23 cellular contexts compared by ENCODE assay signal in the genomic region with DNA sequence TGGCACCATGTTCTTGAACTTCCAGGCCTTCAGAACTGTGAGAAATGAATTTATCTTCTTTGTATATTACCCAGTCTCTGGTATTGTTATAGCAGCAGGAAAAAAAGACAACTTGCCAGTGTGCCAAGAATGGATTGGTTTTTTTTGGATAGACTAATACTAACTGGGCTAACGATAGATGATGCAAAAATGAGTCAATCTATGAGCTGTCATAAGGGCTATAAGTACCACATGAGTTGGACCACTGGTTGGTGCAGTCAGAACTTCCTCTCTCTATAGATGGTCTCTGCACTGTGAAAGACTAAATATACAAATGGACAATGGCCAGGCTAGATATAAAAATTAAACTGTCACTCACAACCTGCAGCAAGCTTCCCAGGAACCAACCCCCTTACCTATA.
A peak's percentile ranks its signal among the peaks of the same experiment; 100 is the strongest.
DNase-seq lines count a peak whose midpoint lies in the region; ATAC-seq and TF ChIP-seq lines count a peak whose summit lies in the region.
"Had no signal": no experiment of that assay in that cellular context is flagged by ENCODE, and none has a peak within 500 bp of the region (broad histone marks: within the 10 kb centered on the region; RNA-seq: fewer than 3 reads in every experiment).

No MANE protein-coding gene starts in this region.

- H3K27me3 ChIP-seq in RWPE2 (ENCODE audit: insufficient read depth, poor library complexity, severe bottlenecking) (no peaks in the 10 kb centered on the region), upper lobe of right lung (no peaks in the 10 kb centered on the region)
- H3K27me3 ChIP-seq: BLaER1, heart left ventricle, upper lobe of left lung had no signal

- no peaks in the 10 kb centered on the region for H3K27me3 Mint-ChIP-seq in activated CD4-positive, alpha-beta T cell treated with anti-CD3 and anti-CD28 coated beads, Interleukin-2, amount 10 ng/mL, durations not matched to agents 7 days and 5 days

- intact Hi-C loops in upper lobe of right lung (cut with DNase I) (no loop called here), head of caudate nucleus (cut with DNase I) (no loop called here)

- H3K9me3 ChIP-seq in RWPE2 (ENCODE audit: severe bottlenecking) (no peaks in the 10 kb centered on the region), upper lobe of right lung (no peaks in the 10 kb centered on the region)
- H3K9me3 ChIP-seq: BLaER1, heart left ventricle, mucosa of descending colon, upper lobe of left lung had no signal

- no peaks in the 10 kb centered on the region for H3K36me3 Mint-ChIP-seq in activated CD4-positive, alpha-beta T cell treated with anti-CD3 and anti-CD28 coated beads, Interleukin-2, amount 10 ng/mL, durations not matched to agents 7 days and 5 days (ENCODE audit: low read depth)
- H3K36me3 Mint-ChIP-seq: stimulated activated naive B cell treated with anti-CD40 and anti-IgM and Interleukin-4, amounts not matched to agents 10 μg/mL and 1 μg/mL and 100 μg/mL, for 72 hours had no signal

- H3K4me1 Mint-ChIP-seq in activated CD4-positive, alpha-beta T cell treated with anti-CD3 and anti-CD28 coated beads, Interleukin-2, amount 10 ng/mL, durations not matched to agents 7 days and 5 days = no peaks in the 10 kb centered on the region
- H3K4me1 Mint-ChIP-seq: stimulated activated naive B cell treated with anti-CD40 and anti-IgM and Interleukin-4, amounts not matched to agents 10 μg/mL and 1 μg/mL and 100 μg/mL, for 72 hours had no signal

- peak; percentile 46 for DNase-seq in GM04504 (ENCODE audit: low read depth)
- no peak for DNase-seq in RWPE2 (ENCODE audit: low spot score)
- DNase-seq in epithelial cell of prostate (ENCODE audit: low read depth, low spot score) = peak; percentile 79
- peak; percentile 81 for DNase-seq in skeletal muscle cell (ENCODE audit: low read depth)
- DNase-seq in islet precursor cell = no peak
- no peak for DNase-seq in upper lobe of right lung
- DNase-seq in activated CD4-positive, alpha-beta T cell treated with anti-CD3 and anti-CD28 coated beads, Interleukin-2, amount 10 ng/mL, durations not matched to agents 7 days and 5 days = no peak
- no peak for DNase-seq in head of caudate nucleus
- DNase-seq: activated CD8-positive, alpha-beta T cell treated with anti-CD3 and anti-CD28 coated beads for 36 hours; aorta; DMS53; effector CD4-positive, alpha-beta T cell; heart left ventricle; mucosa of descending colon; NCI-H1417 treated with DMSO at 0.1 percent for 48 hours; NCI-H345; nucleus accumbens; small intestine; stimulated activated naive B cell treated with anti-CD40 and anti-IgM and Interleukin-4, amounts not matched to agents 10 μg/mL and 1 μg/mL and 100 μg/mL, for 72 hours; upper lobe of left lung had no signal

- POLR2A ChIA-PET in activated CD4-positive, alpha-beta T cell treated with anti-CD3 and anti-CD28 coated beads, Interleukin-2, amount 10 ng/mL, durations not matched to agents 7 days and 5 days (lab: Charles Lee) = no interaction called here

- TF ChIP-seq CTCF in RWPE2 (IDR thresholded peaks at IDR 0.05; ENCODE audit: poor library complexity, severe bottlenecking) (no peak), upper lobe of right lung (IDR thresholded peaks at IDR 0.05) (no peak)

- H3K4me1 ChIP-seq in RWPE2 (ENCODE audit: insufficient read depth, poor library complexity, severe bottlenecking) (peaks cover 20% of the 10 kb centered on the region), upper lobe of right lung (no peaks in the 10 kb centered on the region)
- H3K4me1 ChIP-seq: BLaER1, heart left ventricle, upper lobe of left lung had no signal

- ATAC-seq in RWPE2 (ENCODE audit: low read depth) = peak; percentile 84
- ATAC-seq in upper lobe of right lung = no peak
- ATAC-seq: activated CD8-positive, alpha-beta T cell treated with anti-CD3 and anti-CD28 coated beads for 36 hours; mucosa of descending colon; stimulated activated naive B cell treated with anti-CD40 and anti-IgM and Interleukin-4, amounts not matched to agents 10 μg/mL and 1 μg/mL and 100 μg/mL, for 72 hours had no signal

- H3K4me3 ChIP-seq in RWPE2 (ENCODE audit: severe bottlenecking) = no peak overlapping the region
- no peak overlapping the region for H3K4me3 ChIP-seq in skeletal muscle cell (ENCODE audit: low read depth, low read length)
- H3K4me3 ChIP-seq in upper lobe of right lung = no peak overlapping the region
- H3K4me3 ChIP-seq: BLaER1, heart left ventricle, mucosa of descending colon, upper lobe of left lung had no signal

- H3K36me3 ChIP-seq in RWPE2 (ENCODE audit: low read depth) (no peaks in the 10 kb centered on the region), upper lobe of right lung (no peaks in the 10 kb centered on the region)
- H3K36me3 ChIP-seq: BLaER1, heart left ventricle, upper lobe of left lung had no signal

- H3K27ac Mint-ChIP-seq in activated CD4-positive, alpha-beta T cell treated with anti-CD3 and anti-CD28 coated beads, Interleukin-2, amount 10 ng/mL, durations not matched to agents 7 days and 5 days = no peak overlapping the region
- H3K27ac Mint-ChIP-seq: activated CD8-positive, alpha-beta T cell treated with anti-CD3 and anti-CD28 coated beads for 36 hours; activated T-helper 2 cell treated with anti-CD3 and anti-CD28 coated beads, Interferon-gamma antibody, Interleukin-2, Interleukin-4, amounts not matched to agents 10 μg/mL and 5 μg/mL and 100 μg/mL, durations not matched to agents 14 hours and 24 hours and 36 hours; stimulated activated naive B cell treated with anti-CD40 and anti-IgM and Interleukin-4, amounts not matched to agents 10 μg/mL and 1 μg/mL and 100 μg/mL, for 72 hours had no signal

- H3K9me3 Mint-ChIP-seq in activated CD4-positive, alpha-beta T cell treated with anti-CD3 and anti-CD28 coated beads, Interleukin-2, amount 10 ng/mL, durations not matched to agents 7 days and 5 days = no peaks in the 10 kb centered on the region
- H3K9me3 Mint-ChIP-seq: activated CD8-positive, alpha-beta T cell treated with anti-CD3 and anti-CD28 coated beads for 36 hours; activated T-helper 2 cell treated with anti-CD3 and anti-CD28 coated beads, Interferon-gamma antibody, Interleukin-2, Interleukin-4, amounts not matched to agents 10 μg/mL and 5 μg/mL and 100 μg/mL, durations not matched to agents 14 hours and 24 hours and 36 hours had no signal

- CTCF ChIA-PET in activated CD4-positive, alpha-beta T cell treated with anti-CD3 and anti-CD28 coated beads, Interleukin-2, amount 10 ng/mL, durations not matched to agents 7 days and 5 days (lab: Charles Lee) = no interaction called here

- H3K27ac ChIP-seq in RWPE2 (ENCODE audit: poor library complexity, severe bottlenecking) (peak overlapping the region; percentile 74), epithelial cell of prostate (peak overlapping the region; percentile 75), upper lobe of right lung (no peak overlapping the region)
- H3K27ac ChIP-seq: BLaER1, heart left ventricle, KMS-11, upper lobe of left lung had no signal

- H3K4me3 Mint-ChIP-seq in activated CD4-positive, alpha-beta T cell treated with anti-CD3 and anti-CD28 coated beads, Interleukin-2, amount 10 ng/mL, durations not matched to agents 7 days and 5 days = no peak overlapping the region
- H3K4me3 Mint-ChIP-seq: activated CD8-positive, alpha-beta T cell treated with anti-CD3 and anti-CD28 coated beads for 36 hours; stimulated activated naive B cell treated with anti-CD40 and anti-IgM and Interleukin-4, amounts not matched to agents 10 μg/mL and 1 μg/mL and 100 μg/mL, for 72 hours had no signal

Comparison
In these comparisons a context has a peak if more than half of its experiments do, and no peak if none do; other contexts are left out.
1. DNase-seq: peak in GM04504 (single experiment), epithelial cell of prostate (single experiment) and skeletal muscle cell (single experiment); none in RWPE2 (single experiment), islet precursor cell (single experiment), upper lobe of right lung (single experiment), activated CD4-positive, alpha-beta T cell treated with anti-CD3 and anti-CD28 coated beads, Interleukin-2, amount 10 ng/mL, durations not matched to agents 7 days and 5 days (single experiment) and head of caudate nucleus (0 of 42).